ENCODE assay signal across 8 cellular contexts in genomic region chr13:108218044-108218974, GRCh38. TPM values are rescaled to one million over a fixed set of nuclear protein-coding genes. Genes with fewer than 3 reads are reported as not detected.
DNase-seq lines count a peak whose midpoint lies in the region; ATAC-seq and TF ChIP-seq lines count a peak whose summit lies in the region.

Gene ABHD13, plus strand, starts transcription at chr13:108218392. Its CDS starts 10,827 bp downstream, at chr13:108229219.

- 1% methylated on average over 93 of the region's 93 CpGs for WGBS in ectodermal cell, 2 experiments

- peak within 1 kb of the TSS; percentile 68 to 94 for H3K4me3 ChIP-seq in CD4-positive, alpha-beta memory T cell (ENCODE audit: low read length in 2 of 2)
- H3K4me3 ChIP-seq in ectodermal cell (ENCODE audit: insufficient read depth, low read depth, low read length): peak within 1 kb of the TSS; percentile 64
- peak within 1 kb of the TSS; percentile 95 for H3K4me3 ChIP-seq in lower lobe of right lung

- H3K9me3 ChIP-seq in CD4-positive, alpha-beta memory T cell (ENCODE audit: control insufficient read depth in 1 of 2, low read length in 2 of 2): no peaks in the 10 kb centered on the region
- H3K9me3 ChIP-seq in ectodermal cell (ENCODE audit: control insufficient read depth, low read length): no peaks in the 10 kb centered on the region
- H3K9me3 ChIP-seq in lower lobe of right lung: no peaks in the 10 kb centered on the region

- H3K4me1 Mint-ChIP-seq in CD4-positive, alpha-beta memory T cell: peaks cover 34 to 76% (median 50%) of the 10 kb centered on the region in 4 donors
- H3K4me1 Mint-ChIP-seq in activated CD4-positive, alpha-beta memory T cell treated with anti-CD3 and anti-CD28 coated beads, Interleukin-2, amount 10 ng/mL, durations not matched to agents 7 days and 5 days: peaks cover 51% of the 10 kb centered on the region

- POLR2A ChIA-PET in CD4-positive, alpha-beta memory T cell (lab: Charles Lee; ENCODE audit: partially characterized antibody): interaction anchor here (0.7 to 1.2 kb wide), 2 partner anchors 52 to 126 kb away, joined by 3 to 4 read pairs; partner anchors contain the start of gene TNFSF13B
- POLR2A ChIA-PET in activated CD4-positive, alpha-beta memory T cell treated with anti-CD3 and anti-CD28 coated beads, Interleukin-2, amount 10 ng/mL, durations not matched to agents 7 days and 5 days (lab: Charles Lee): interaction anchor here (0.9 to 2.6 kb wide), 5 partner anchors 10 to 1562 kb away, joined by 3 to 9 read pairs (median 4); partner anchors contain the start of gene TNFSF13B

- intact Hi-C loops in CD4-positive, alpha-beta memory T cell (cut with micrococcal nuclease): loop anchor here (1.0 to 5.0 kb wide), 5 partner anchors 8 to 1568 kb away; partner anchors contain the start of gene IRS2
- intact Hi-C loops in lower lobe of right lung (cut with DNase I): no loop called here

- H3K36me3 Mint-ChIP-seq in CD4-positive, alpha-beta memory T cell: peaks cover 0 to 22% of the 10 kb centered on the region in 2 donors
- H3K36me3 Mint-ChIP-seq in activated CD4-positive, alpha-beta memory T cell treated with anti-CD3 and anti-CD28 coated beads, Interleukin-2, amount 10 ng/mL, durations not matched to agents 7 days and 5 days (ENCODE audit: low read depth): peaks cover 16% of the 10 kb centered on the region

- CTCF ChIA-PET in CD4-positive, alpha-beta memory T cell (lab: Charles Lee; ENCODE audit: partially characterized antibody): interaction anchor here (0.9 kb wide), 1 partner anchor 42 kb away, joined by 3 read pairs; no protein-coding TSS in a partner anchor
- CTCF ChIA-PET in activated CD4-positive, alpha-beta memory T cell treated with anti-CD3 and anti-CD28 coated beads, Interleukin-2, amount 10 ng/mL, durations not matched to agents 7 days and 5 days (lab: Charles Lee): no interaction called here

- H3K27ac Mint-ChIP-seq in CD4-positive, alpha-beta memory T cell: peak within 1 kb of the TSS; percentile 95 to 99 (median 96)
- H3K27ac Mint-ChIP-seq in activated CD4-positive, alpha-beta memory T cell treated with anti-CD3 and anti-CD28 coated beads, Interleukin-2, amount 10 ng/mL, durations not matched to agents 7 days and 5 days: peak within 1 kb of the TSS; percentile 91

- peaks cover 69% of the 10 kb centered on the region for H3K4me1 ChIP-seq in CD4-positive, alpha-beta memory T cell (ENCODE audit: insufficient read depth, low read length)
- peaks cover 6% of the 10 kb centered on the region for H3K4me1 ChIP-seq in ectodermal cell (ENCODE audit: control insufficient read depth, insufficient read depth, low read length)
- H3K4me1 ChIP-seq in lower lobe of right lung: peaks cover 48% of the 10 kb centered on the region

- H3K27ac ChIP-seq in CD4-positive, alpha-beta memory T cell (ENCODE audit: low read depth, low read length): peak within 1 kb of the TSS; percentile 86
- H3K27ac ChIP-seq in ectodermal cell (ENCODE audit: insufficient read depth, low read depth, low read length, poor library complexity, severe bottlenecking) (no peak within 1 kb of the TSS), lower lobe of right lung (peak within 1 kb of the TSS; percentile 91)

- ATAC-seq in GM19438 (IDR thresholded peaks at IDR 0.05; ENCODE audit: low read depth, unreplicated experiment) (peak; percentile 70), HG03571 (IDR thresholded peaks at IDR 0.05; ENCODE audit: unreplicated experiment) (peak; percentile 78), lower lobe of right lung (peak; percentile 88 to 92)

- no peaks in the 10 kb centered on the region for H3K36me3 ChIP-seq in CD4-positive, alpha-beta memory T cell (ENCODE audit: insufficient read depth, low read length)
- H3K36me3 ChIP-seq in ectodermal cell (ENCODE audit: control insufficient read depth, insufficient read depth, low read length): no peaks in the 10 kb centered on the region
- no peaks in the 10 kb centered on the region for H3K36me3 ChIP-seq in lower lobe of right lung

- peak within 1 kb of the TSS; percentile 94 to 99 (median 96) for H3K4me3 Mint-ChIP-seq in CD4-positive, alpha-beta memory T cell
- peak within 1 kb of the TSS; percentile 93 for H3K4me3 Mint-ChIP-seq in activated CD4-positive, alpha-beta memory T cell treated with anti-CD3 and anti-CD28 coated beads, Interleukin-2, amount 10 ng/mL, durations not matched to agents 7 days and 5 days

- H3K27me3 Mint-ChIP-seq in CD4-positive, alpha-beta memory T cell: no peaks in the 10 kb centered on the region
- no peaks in the 10 kb centered on the region for H3K27me3 Mint-ChIP-seq in activated CD4-positive, alpha-beta memory T cell treated with anti-CD3 and anti-CD28 coated beads, Interleukin-2, amount 10 ng/mL, durations not matched to agents 7 days and 5 days

- peak; percentile 91 to 96 (median 92) for DNase-seq in CD4-positive, alpha-beta memory T cell
- DNase-seq in NCI-H82 treated with DMSO at 0.1 percent for 48 hours (lab: John Stamatoyannopoulos, UW; ENCODE audit: unreplicated experiment) (peak; percentile 78), lower lobe of right lung (peak; percentile 93)
- peak; percentile 89 for DNase-seq in activated CD4-positive, alpha-beta memory T cell treated with anti-CD3 and anti-CD28 coated beads, Interleukin-2, amount 10 ng/mL, durations not matched to agents 7 days and 5 days
- DNase-seq in stimulated activated CD4-positive, alpha-beta T cell treated with anti-CD3 and anti-CD28 coated beads, TNF-alpha, amount 100 ng/mL, for 1 hour (ENCODE audit: low read depth in 3 of 3, low spot score in 1 of 3): peak; percentile 77 to 86 (median 83)

- H3K9me3 Mint-ChIP-seq in CD4-positive, alpha-beta memory T cell: peaks cover 0 to 8% (median 0%) of the 10 kb centered on the region in 8 donors
- no peaks in the 10 kb centered on the region for H3K9me3 Mint-ChIP-seq in activated CD4-positive, alpha-beta memory T cell treated with anti-CD3 and anti-CD28 coated beads, Interleukin-2, amount 10 ng/mL, durations not matched to agents 7 days and 5 days

- no peaks in the 10 kb centered on the region for H3K27me3 ChIP-seq in CD4-positive, alpha-beta memory T cell (ENCODE audit: insufficient read depth, low read length)
- H3K27me3 ChIP-seq in ectodermal cell (ENCODE audit: control insufficient read depth, insufficient read depth, low read length, poor library complexity, severe bottlenecking) (no peaks in the 10 kb centered on the region), lower lobe of right lung (ENCODE audit: low read depth) (no peaks in the 10 kb centered on the region)

- TF ChIP-seq CTCF in lower lobe of right lung (IDR thresholded peaks at IDR 0.05): no peak

RNA-seq across cellular contexts. Expression of gene ABHD13, which starts in this region (rescaled TPM):
- 10 to 100 TPM; 22.9 to 23.2 TPM for total RNA-seq in CD4-positive, alpha-beta memory T cell
- 10 to 100 TPM; 13.4 to 15.8 TPM for polyA plus RNA-seq in CD4-positive, alpha-beta memory T cell
- 10 to 100 TPM; 10.2 to 10.8 TPM for total RNA-seq in activated CD4-positive, alpha-beta memory T cell treated with anti-CD3 and anti-CD28 coated beads, Interleukin-2, amount 10 ng/mL, durations not matched to agents 7 days and 5 days
- polyA plus RNA-seq in ectodermal cell (2013, experiment 1 of 4): 12.6 TPM
- polyA plus RNA-seq in ectodermal cell (2013, experiment 2 of 4): 13.9 TPM
- polyA plus RNA-seq in ectodermal cell (2013, experiment 3 of 4): 11.9 TPM
- 12.8 TPM for polyA plus RNA-seq in ectodermal cell (2013, experiment 4 of 4)
- total RNA-seq in lower lobe of right lung: 10.5 TPM
